ENCODE assay signal across 8 cellular contexts in the genomic region with DNA sequence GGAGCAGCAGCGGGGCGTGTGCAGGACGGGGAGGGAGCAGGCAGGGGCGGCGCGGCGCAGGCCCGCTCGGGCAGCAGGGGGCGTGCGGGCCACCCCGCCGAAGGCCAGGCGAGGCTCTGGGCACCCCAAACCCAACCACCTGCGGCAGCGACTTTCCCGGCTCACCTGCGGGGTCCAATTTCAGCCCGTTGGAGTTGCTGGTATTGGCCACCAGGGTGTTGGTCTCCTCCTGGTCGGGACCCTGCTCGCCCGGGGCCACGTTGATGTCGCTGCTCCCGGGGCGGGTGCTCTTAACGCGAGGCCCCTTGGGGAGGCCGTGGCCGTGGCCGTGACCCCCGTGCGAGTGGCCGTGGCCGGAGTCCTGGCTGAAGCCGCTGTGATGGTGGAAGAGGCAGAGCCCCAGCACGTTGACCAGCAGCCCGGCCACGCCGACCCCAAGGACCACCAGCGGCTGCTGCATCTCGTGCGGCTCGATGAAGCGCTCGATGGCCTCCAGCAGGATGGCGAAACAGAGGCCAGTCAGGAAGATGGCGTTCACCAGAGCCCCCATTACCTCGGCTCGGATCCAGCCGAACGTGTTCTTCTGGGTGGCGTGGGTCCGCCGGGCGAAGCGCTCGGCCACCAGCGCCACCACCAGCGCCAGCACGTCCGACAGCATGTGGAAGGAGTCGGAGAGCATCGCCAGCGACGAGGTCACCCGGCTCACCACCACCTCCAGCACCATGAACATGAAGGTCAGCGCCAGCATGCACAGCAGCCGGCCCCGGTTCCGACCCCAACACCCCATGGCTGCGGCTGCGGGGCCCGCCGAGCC. TPM values are rescaled to one million over a fixed set of nuclear protein-coding genes. Genes with fewer than 3 reads are reported as not detected.
DNase-seq lines count a peak whose midpoint lies in the region; ATAC-seq, FAIRE-seq and TF ChIP-seq lines count a peak whose summit lies in the region.

No MANE protein-coding gene starts in this region.

- DNase-seq in DMS153 (lab: John Stamatoyannopoulos, UW) = peak; percentile 62
- DNase-seq in RWPE2 (ENCODE audit: low spot score) = peak; percentile 55
- DNase-seq in activated gamma-delta T cell treated with Interleukin-2 at 50 U/mL for 16 hours = peak; percentile 70
- peak; percentile 64 to 71 for DNase-seq in frontal cortex (ENCODE audit: low spot score in 2 of 2)
- peak; percentile 80 to 84 for DNase-seq in suprapubic skin (ENCODE audit: low spot score in 2 of 2)

- H3K4me3 ChIP-seq in HUES48 (ENCODE audit: low read depth, low read length) = peak overlapping the region; percentile 81
- peak overlapping the region; percentile 62 for H3K4me3 ChIP-seq in RWPE2 (ENCODE audit: severe bottlenecking)
- peak overlapping the region; percentile 92 to 94 for H3K4me3 ChIP-seq in neutrophil (ENCODE audit: low read depth in 1 of 2, low read length in 1 of 2)
- peak overlapping the region; percentile 98 for H3K4me3 ChIP-seq in suprapubic skin

- ATAC-seq in GM21367 (IDR thresholded peaks at IDR 0.05; ENCODE audit: unreplicated experiment) (peak; percentile 37), RWPE2 (ENCODE audit: low read depth) (peak; percentile 74)

- H3K4me1 ChIP-seq in HUES48 (ENCODE audit: control insufficient read depth, insufficient read depth, low read length) (peaks cover 36% of the 10 kb centered on the region), RWPE2 (ENCODE audit: insufficient read depth, poor library complexity, severe bottlenecking) (peaks cover 12% of the 10 kb centered on the region), neutrophil (ENCODE audit: control insufficient read depth in 1 of 2, insufficient read depth in 1 of 2, low read depth in 1 of 2, low read length in 1 of 2) (peaks cover 41 to 44% of the 10 kb centered on the region in 2 experiments), suprapubic skin (peaks cover 45% of the 10 kb centered on the region)

- peak overlapping the region; percentile 44 for H3K27ac ChIP-seq in HUES48 (ENCODE audit: low read depth, low read length)
- H3K27ac ChIP-seq in RWPE2 (ENCODE audit: poor library complexity, severe bottlenecking) = peak overlapping the region; percentile 68
- peak overlapping the region; percentile 96 for H3K27ac ChIP-seq in neutrophil
- peak overlapping the region; percentile 95 for H3K27ac ChIP-seq in suprapubic skin

- peak; percentile 72 for TF ChIP-seq CTCF in RWPE2 (IDR thresholded peaks at IDR 0.05; ENCODE audit: poor library complexity, severe bottlenecking)
- TF ChIP-seq CTCF in neutrophil (IDR thresholded peaks at IDR 0.05) = peak; percentile 92
- TF ChIP-seq CTCF in suprapubic skin (IDR thresholded peaks at IDR 0.05) = peak; percentile 54 to 94

- peak overlapping the region; percentile 63 for H3K9ac ChIP-seq in HUES48 (ENCODE audit: low read depth, low read length)

- no peak for FAIRE-seq in frontal cortex (lab: Jason Lieb, UNC)

- H3K9me3 ChIP-seq in HUES48 (ENCODE audit: control insufficient read depth, insufficient read depth, low read length) (no peaks in the 10 kb centered on the region), RWPE2 (ENCODE audit: severe bottlenecking) (no peaks in the 10 kb centered on the region), neutrophil (no peaks in the 10 kb centered on the region), suprapubic skin (no peaks in the 10 kb centered on the region)

- WGBS in suprapubic skin = no CpG with 5 or more reads among the region's 75 CpGs

- TF ChIP-seq EP300 in suprapubic skin (IDR thresholded peaks at IDR 0.05) = no peak

- no peak for TF ChIP-seq POLR2A in suprapubic skin (IDR thresholded peaks at IDR 0.05)

- no peaks in the 10 kb centered on the region for H3K27me3 ChIP-seq in HUES48 (ENCODE audit: control insufficient read depth, insufficient read depth, low read length)
- H3K27me3 ChIP-seq in RWPE2 (ENCODE audit: insufficient read depth, poor library complexity, severe bottlenecking) = no peaks in the 10 kb centered on the region
- no peaks in the 10 kb centered on the region for H3K27me3 ChIP-seq in neutrophil
- no peaks in the 10 kb centered on the region for H3K27me3 ChIP-seq in suprapubic skin

- H3K36me3 ChIP-seq in HUES48 (ENCODE audit: control insufficient read depth, insufficient read depth, low read length) (peaks cover 30% of the 10 kb centered on the region), RWPE2 (ENCODE audit: low read depth) (peaks cover 21% of the 10 kb centered on the region), neutrophil (peaks cover 27% of the 10 kb centered on the region), suprapubic skin (peaks cover 8% of the 10 kb centered on the region)

RNA-seq across cellular contexts. Expression of gene SLC30A1, which starts 0.9 kb away (rescaled TPM):
- total RNA-seq in frontal cortex (19.2 TPM), suprapubic skin (10 to 100 TPM in 3 of 4 donors, 1 to 10 TPM in 1; 8.9 to 42.5 (median 29.8) TPM)

Comparison
In these comparisons a context has a peak if more than half of its experiments do, and no peak if none do; other contexts are left out.
1. Peak in every context shown above with its lines: DNase-seq, ATAC-seq, H3K4me3 ChIP-seq and H3K27ac ChIP-seq.
2. H3K27ac ChIP-seq: peak in every context shown above with its lines; median percentile 96 in neutrophil; 95 in suprapubic skin; 68 in RWPE2; 44 in HUES48.